1 cellular context compared by ENCODE assay signal in genomic region chr5:111509119-111509518, GRCh38.
TF ChIP-seq lines count a peak whose summit lies in the region.

No MANE protein-coding gene starts in this region.

TF ChIP-seq in GM12878, 131 proteins besides CTCF, POLR2A, EP300 and RAD21 (continued from another document):
- peak; percentile 70; the same call in 1 of the 2 replicates for TF ChIP-seq ZBTB40 (IDR thresholded peaks at IDR 0.05; ENCODE audit: borderline replicate concordance)
